Comparison of ENCODE assay signal across 9 cellular contexts in the genomic region with DNA sequence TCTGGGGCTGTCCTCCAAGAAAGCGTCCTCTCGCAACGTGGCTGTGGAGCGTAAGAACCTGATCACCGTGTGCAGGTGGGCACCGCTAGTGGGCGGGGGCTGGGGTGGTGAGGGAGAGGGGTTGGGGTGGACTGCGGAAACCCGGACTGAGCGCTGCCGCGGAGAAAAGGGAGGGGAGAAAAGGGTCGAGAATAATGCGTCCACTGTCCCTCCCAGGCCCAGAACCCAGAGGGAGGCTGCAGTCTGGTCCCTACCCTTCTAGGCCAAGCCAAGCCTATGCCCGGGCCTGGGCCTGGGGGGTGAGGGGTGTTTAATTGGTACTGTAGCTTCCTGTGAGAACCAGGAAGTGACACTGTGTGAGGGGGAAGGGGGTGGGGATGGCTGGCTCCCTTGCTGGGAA. TPM values are rescaled to one million over a fixed set of nuclear protein-coding genes. Genes with fewer than 3 reads are reported as not detected.
DNase-seq lines count a peak whose midpoint lies in the region; ATAC-seq and TF ChIP-seq lines count a peak whose summit lies in the region.
"Had no signal": no experiment of that assay in that cellular context is flagged by ENCODE, and none has a peak within 500 bp of the region (broad histone marks: within the 10 kb centered on the region; RNA-seq: fewer than 3 reads in every experiment).

No MANE protein-coding gene starts in this region.

- intact Hi-C loops in psoas muscle (cut with DNase I) = no loop called here

- ATAC-seq in psoas muscle (peak in 2 of 4 donors; percentile 17 to 18), HG03280 (IDR thresholded peaks at IDR 0.05; ENCODE audit: unreplicated experiment) (no peak)

- H3F3A ChIP-seq in DOHH2 (ENCODE audit: control insufficient read depth, insufficient read depth) = no peaks in the 10 kb centered on the region

- no peaks in the 10 kb centered on the region for H3K9me2 ChIP-seq in DOHH2 (replicated peaks; ENCODE audit: control insufficient read depth, low read length)

- H3K27me3 ChIP-seq in DOHH2 (ENCODE audit: control insufficient read depth, low read length) (peaks cover 10% of the 10 kb centered on the region), psoas muscle (ENCODE audit: insufficient read depth in 3 of 3, low read length in 2 of 3) (peaks cover 0 to 42% (median 3%) of the 10 kb centered on the region in 3 donors), SJCRH30 (0 out of 2 replicates have a peak, but pooled peaks cover 6% of the 10 kb centered on the region)

- TF ChIP-seq CTCF in DOHH2 (IDR thresholded peaks at IDR 0.05; ENCODE audit: low read depth, low read length, poor library complexity, severe bottlenecking) = no peak
- TF ChIP-seq CTCF in epithelial cell of proximal tubule (conservative IDR thresholded peaks at IDR 0.05; ENCODE audit: low read depth, low read length) = no peak
- TF ChIP-seq CTCF in psoas muscle (IDR thresholded peaks at IDR 0.05) = no peak

- H3K9me3 ChIP-seq in DOHH2 (ENCODE audit: control insufficient read depth, insufficient read depth, low read length) (no peaks in the 10 kb centered on the region), psoas muscle (no peaks in the 10 kb centered on the region), SJCRH30 (replicated peaks) (no peaks in the 10 kb centered on the region)

- H3K79me2 ChIP-seq in DOHH2 (ENCODE audit: control insufficient read depth, low read length) = no peaks in the 10 kb centered on the region

- H3K4me3 ChIP-seq in DOHH2 (ENCODE audit: low read length) (peak overlapping the region; percentile 24; the same call in 1 of the 2 replicates), epithelial cell of proximal tubule (ENCODE audit: low read depth, low read length) (peak overlapping the region; percentile 57), psoas muscle (peak overlapping the region; percentile 66), SJCRH30 (no peak overlapping the region)

- peak; percentile 70 for DNase-seq in NCI-H2227 (lab: John Stamatoyannopoulos, UW; ENCODE audit: unreplicated experiment)
- no peak for DNase-seq in epithelial cell of proximal tubule (ENCODE audit: low read depth)
- DNase-seq in psoas muscle = no peak
- no peak for DNase-seq in OCI-M2 (lab: John Stamatoyannopoulos, UW; ENCODE audit: unreplicated experiment)
- DNase-seq in SJCRH30 = no peak
- no peak for DNase-seq in mesenteric fat pad (ENCODE audit: low spot score)

- H3K36me3 ChIP-seq in DOHH2 (ENCODE audit: control insufficient read depth, low read length) = no peaks in the 10 kb centered on the region
- H3K36me3 ChIP-seq in psoas muscle (ENCODE audit: insufficient read depth in 1 of 2, low read depth in 1 of 2) = no peaks in the 10 kb centered on the region
- no peaks in the 10 kb centered on the region for H3K36me3 ChIP-seq in SJCRH30

- H3K27ac ChIP-seq in DOHH2 (ENCODE audit: low read depth, low read length) (no peak overlapping the region), psoas muscle (no peak overlapping the region), SJCRH30 (no peak overlapping the region)

- peak overlapping the region; percentile 47 for H3K4me2 ChIP-seq in DOHH2 (ENCODE audit: low read length)

- H3K4me1 ChIP-seq in DOHH2 (ENCODE audit: control insufficient read depth, low read length) (peaks cover 28% of the 10 kb centered on the region), psoas muscle (peaks cover 3% of the 10 kb centered on the region), SJCRH30 (peaks cover 4% of the 10 kb centered on the region; the same call in 1 of the 2 replicates)

- 0 to 7% (median 2%) methylated on average over 14 to 15 of the region's 15 CpGs for WGBS in psoas muscle, 3 donors

- H4K20me1 ChIP-seq in DOHH2 (ENCODE audit: control insufficient read depth, insufficient read depth, low read depth, low read length) = no peaks in the 10 kb centered on the region; the same call in 1 of the 2 replicates

RNA-seq across cellular contexts. Expression of a gene that starts 0.5 kb away (rescaled TPM):
- total RNA-seq in epithelial cell of proximal tubule (0.07 and 2.2 TPM in 2 replicates), psoas muscle (under 1 TPM in 1 of 4 donors, not detected in 3; 0.39 TPM), mesenteric fat pad (0.13 TPM)
- under 1 TPM; 0.09 to 0.21 (median 0.11) TPM for polyA plus RNA-seq in psoas muscle
- 0.14 TPM in 1 of 2 replicates, not detected in the other for total RNA-seq in SJCRH30 (2014; rRNA removed; shearing (Covaris generic))

RNA-seq across cellular contexts. Expression of a gene that starts 15.8 kb away (rescaled TPM):
- total RNA-seq in epithelial cell of proximal tubule (161 and 197 TPM in 2 replicates), psoas muscle (10 to 100 TPM; 36.4 to 57.8 (median 41.0) TPM), mesenteric fat pad (60.0 TPM)
- 10 to 100 TPM; 37.1 to 79.3 (median 42.4) TPM for polyA plus RNA-seq in psoas muscle
- total RNA-seq in SJCRH30 (2014; rRNA removed; shearing (Covaris generic)) = 86.9 and 87.2 TPM in 2 replicates

RNA-seq across cellular contexts. Expression of a gene that starts 36.2 kb away (rescaled TPM):
- total RNA-seq in epithelial cell of proximal tubule = 195 and 567 TPM in 2 replicates
- 10 to 100 TPM; 37.2 to 61.0 (median 58.6) TPM for total RNA-seq in psoas muscle
- 10 to 100 TPM; 30.8 to 44.4 (median 31.6) TPM for polyA plus RNA-seq in psoas muscle
- 74.4 and 77.2 TPM in 2 replicates for total RNA-seq in SJCRH30 (2014; rRNA removed; shearing (Covaris generic))
- total RNA-seq in mesenteric fat pad = 278 TPM

RNA-seq across cellular contexts. Expression of a gene that starts 40.9 kb away (rescaled TPM):
- total RNA-seq in epithelial cell of proximal tubule (not detected in 2 replicates), psoas muscle (1 to 10 TPM in 2 of 4 donors, under 1 TPM in 1, not detected in 1; 0.26 to 7.2 (median 2.2) TPM), mesenteric fat pad (0.35 TPM)
- polyA plus RNA-seq in psoas muscle = under 1 TPM in 1 of 3 donors, not detected in 2; 0.29 TPM
- total RNA-seq in SJCRH30 (2014; rRNA removed; shearing (Covaris generic)) = 0.04 TPM in 1 of 2 replicates, not detected in the other
- total RNA-seq: myocyte had no signal

RNA-seq across cellular contexts. Expression of a gene that starts 54.8 kb away (rescaled TPM):
- total RNA-seq in epithelial cell of proximal tubule (8.0 and 15.0 TPM in 2 replicates), psoas muscle (under 1 TPM; 0.11 to 0.22 (median 0.20) TPM), mesenteric fat pad (3.0 TPM)
- polyA plus RNA-seq in psoas muscle = under 1 TPM; 0.06 to 0.23 (median 0.08) TPM
- 11.8 and 13.7 TPM in 2 replicates for total RNA-seq in SJCRH30 (2014; rRNA removed; shearing (Covaris generic))
